ENCODE assay signal across 8 cellular contexts in the genomic region with DNA sequence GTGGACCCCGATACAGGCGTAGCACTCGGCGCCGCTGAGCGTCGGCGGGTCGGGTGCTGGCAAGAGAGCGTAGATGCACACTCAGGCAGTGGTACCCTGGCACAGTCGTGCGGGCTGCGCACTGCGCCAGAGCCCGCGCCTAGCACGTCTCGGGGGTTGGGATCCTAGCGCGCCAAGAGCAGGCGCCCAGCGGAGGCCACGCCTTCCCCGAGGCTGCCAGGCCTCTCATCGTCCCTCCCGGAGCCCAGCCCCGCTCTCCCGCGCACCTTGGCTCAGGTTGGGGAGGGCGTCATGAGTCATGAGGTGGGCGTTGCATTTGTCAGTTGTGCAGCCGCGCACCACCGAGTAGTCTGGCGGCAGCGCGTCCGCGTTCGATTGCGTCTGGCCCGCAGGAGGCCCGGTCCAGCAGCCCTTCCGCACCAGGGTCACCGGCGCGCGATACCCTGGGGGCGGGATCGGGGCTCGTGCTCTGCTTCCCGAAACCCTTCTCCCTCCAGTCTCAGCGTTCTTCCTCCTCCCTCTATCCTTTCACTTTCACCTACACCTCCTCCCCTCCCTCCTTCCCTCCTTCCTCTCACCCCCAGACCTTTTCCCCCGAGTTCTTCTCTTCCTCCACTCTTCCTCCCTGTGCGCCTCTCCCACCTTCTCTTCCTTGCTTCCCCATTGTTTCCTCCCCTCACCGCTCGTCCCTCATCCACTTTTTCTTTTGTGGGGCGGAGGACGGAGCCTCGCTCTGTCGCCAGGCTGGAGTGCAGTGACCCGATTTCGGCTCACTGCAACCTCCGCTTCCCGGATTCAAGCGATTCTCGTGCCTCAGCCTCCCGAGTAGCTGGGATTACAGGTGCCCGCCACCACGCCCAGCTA. TPM values are rescaled to one million over a fixed set of nuclear protein-coding genes. Genes with fewer than 3 reads are reported as not detected.
DNase-seq lines count a peak whose midpoint lies in the region; TF ChIP-seq lines count a peak whose summit lies in the region.

No MANE protein-coding gene starts in this region.

- DNase-seq in DMS53 (lab: John Stamatoyannopoulos, UW) (peak; percentile 89), NCI-H2171 treated with DMSO at 0.1 percent for 48 hours (lab: John Stamatoyannopoulos, UW) (peak; percentile 78), activated T-cell treated with anti-CD3 and anti-CD28 coated beads for 4 hours (peak; percentile 73), esophagus muscularis mucosa (ENCODE audit: extremely low spot score) (no peak), thyroid gland (peak; percentile 52 to 58), GM10266 (ENCODE audit: extremely low spot score) (no peak), cerebellar nuclear complex (lab: John Stamatoyannopoulos, UW) (no peak)

- intact Hi-C loops in esophagus muscularis mucosa (cut with DNase I) = no loop called here
- intact Hi-C loops in thyroid gland (cut with DNase I) = no loop called here

- no peak overlapping the region for H3K4me2 ChIP-seq in neural cell (ENCODE audit: low read length)

- no peaks in the 10 kb centered on the region for H3F3A ChIP-seq in neural cell (ENCODE audit: insufficient read depth, low read length, poor library complexity, severe bottlenecking)

- no peak overlapping the region for H2AFZ ChIP-seq in neural cell (ENCODE audit: low read depth, low read length)

- no peak for TF ChIP-seq EP300 in esophagus muscularis mucosa (IDR thresholded peaks at IDR 0.05)
- TF ChIP-seq EP300 in neural cell (conservative IDR thresholded peaks at IDR 0.05; ENCODE audit: poor library complexity, severe bottlenecking) = no peak

- H3K27me3 ChIP-seq in esophagus muscularis mucosa = peaks cover 0 to 74% (median 9%) of the 10 kb centered on the region in 4 donors
- H3K27me3 ChIP-seq in neural cell (ENCODE audit: insufficient read depth, low read depth, low read length) = peaks cover 30% of the 10 kb centered on the region
- H3K27me3 ChIP-seq in thyroid gland = no peaks in the 10 kb centered on the region

- WGBS in esophagus muscularis mucosa = 26% methylated on average over 20 of the region's 70 CpGs
- WGBS in thyroid gland, 2 donors = 23% methylated on average over 36 to 41 of the region's 70 CpGs

- TF ChIP-seq CTCF in esophagus muscularis mucosa (IDR thresholded peaks at IDR 0.05) (no peak), neural cell (IDR thresholded peaks at IDR 0.05; ENCODE audit: poor library complexity, severe bottlenecking) (no peak), thyroid gland (IDR thresholded peaks at IDR 0.05) (no peak), GM10266 (IDR thresholded peaks at IDR 0.05; ENCODE audit: control insufficient read depth, insufficient read depth, low read depth, missing control alignments) (no peak)

- H3K4me1 ChIP-seq in esophagus muscularis mucosa (peaks cover 6 to 20% (median 14%) of the 10 kb centered on the region in 4 donors), thyroid gland (peaks cover 3 to 6% of the 10 kb centered on the region in 2 donors)

- H3K9ac ChIP-seq in neural cell (ENCODE audit: low read length) = no peak overlapping the region

- H3K4me3 ChIP-seq in esophagus muscularis mucosa = peak overlapping the region; percentile 45 to 63 (median 50)
- H3K4me3 ChIP-seq in neural cell (ENCODE audit: low read length) = peak overlapping the region; percentile 59
- H3K4me3 ChIP-seq in thyroid gland (replicated peaks in 1 of 3) = peak overlapping the region in 1 of 3 donors; percentile 23

- TF ChIP-seq POLR2A in esophagus muscularis mucosa (IDR thresholded peaks at IDR 0.05; ENCODE audit: low read depth) (no peak), thyroid gland (IDR thresholded peaks at IDR 0.05) (no peak)

- no peaks in the 10 kb centered on the region for H3K9me2 ChIP-seq in neural cell (ENCODE audit: insufficient read depth, low read length)

- H3K9me3 ChIP-seq in esophagus muscularis mucosa = no peaks in the 10 kb centered on the region
- no peaks in the 10 kb centered on the region for H3K9me3 ChIP-seq in neural cell (ENCODE audit: low read length)
- no peaks in the 10 kb centered on the region for H3K9me3 ChIP-seq in thyroid gland

- no peak for TF ChIP-seq RAD21 in neural cell (conservative IDR thresholded peaks at IDR 0.05)

- H3K27ac ChIP-seq in esophagus muscularis mucosa (replicated peaks in 1 of 4) (peak overlapping the region in 1 of 4 donors; percentile 30), neural cell (ENCODE audit: low read length) (no peak overlapping the region), thyroid gland (no peak overlapping the region)

- H3K36me3 ChIP-seq in esophagus muscularis mucosa (peaks cover 0 to 4% (median 0%) of the 10 kb centered on the region in 4 donors), neural cell (ENCODE audit: insufficient read depth, low read length) (no peaks in the 10 kb centered on the region), thyroid gland (no peaks in the 10 kb centered on the region)

- H3K79me2 ChIP-seq in neural cell (replicated peaks; ENCODE audit: insufficient read depth, low read length) = no peaks in the 10 kb centered on the region

- H4K20me1 ChIP-seq in neural cell (ENCODE audit: insufficient read depth) = no peaks in the 10 kb centered on the region

TF ChIP-seq in neural cell, 6 proteins besides CTCF, POLR2A, EP300 and RAD21:
- no peak for TF ChIP-seq MXI1 (conservative IDR thresholded peaks at IDR 0.05; ENCODE audit: poor library complexity, severe bottlenecking)
- TF ChIP-seq EZH2 (IDR thresholded peaks at IDR 0.05; ENCODE audit: borderline replicate concordance, insufficient read depth, low read length, poor library complexity, severe bottlenecking) = no peak
- no peak for TF ChIP-seq POLR2AphosphoS5 (IDR thresholded peaks at IDR 0.05)
- no peak for TF ChIP-seq SMC3 (conservative IDR thresholded peaks at IDR 0.05; ENCODE audit: poor library complexity)
- no peak for TF ChIP-seq TAF1 (IDR thresholded peaks at IDR 0.05; ENCODE audit: low read depth)
- TF ChIP-seq, protein P1, sequence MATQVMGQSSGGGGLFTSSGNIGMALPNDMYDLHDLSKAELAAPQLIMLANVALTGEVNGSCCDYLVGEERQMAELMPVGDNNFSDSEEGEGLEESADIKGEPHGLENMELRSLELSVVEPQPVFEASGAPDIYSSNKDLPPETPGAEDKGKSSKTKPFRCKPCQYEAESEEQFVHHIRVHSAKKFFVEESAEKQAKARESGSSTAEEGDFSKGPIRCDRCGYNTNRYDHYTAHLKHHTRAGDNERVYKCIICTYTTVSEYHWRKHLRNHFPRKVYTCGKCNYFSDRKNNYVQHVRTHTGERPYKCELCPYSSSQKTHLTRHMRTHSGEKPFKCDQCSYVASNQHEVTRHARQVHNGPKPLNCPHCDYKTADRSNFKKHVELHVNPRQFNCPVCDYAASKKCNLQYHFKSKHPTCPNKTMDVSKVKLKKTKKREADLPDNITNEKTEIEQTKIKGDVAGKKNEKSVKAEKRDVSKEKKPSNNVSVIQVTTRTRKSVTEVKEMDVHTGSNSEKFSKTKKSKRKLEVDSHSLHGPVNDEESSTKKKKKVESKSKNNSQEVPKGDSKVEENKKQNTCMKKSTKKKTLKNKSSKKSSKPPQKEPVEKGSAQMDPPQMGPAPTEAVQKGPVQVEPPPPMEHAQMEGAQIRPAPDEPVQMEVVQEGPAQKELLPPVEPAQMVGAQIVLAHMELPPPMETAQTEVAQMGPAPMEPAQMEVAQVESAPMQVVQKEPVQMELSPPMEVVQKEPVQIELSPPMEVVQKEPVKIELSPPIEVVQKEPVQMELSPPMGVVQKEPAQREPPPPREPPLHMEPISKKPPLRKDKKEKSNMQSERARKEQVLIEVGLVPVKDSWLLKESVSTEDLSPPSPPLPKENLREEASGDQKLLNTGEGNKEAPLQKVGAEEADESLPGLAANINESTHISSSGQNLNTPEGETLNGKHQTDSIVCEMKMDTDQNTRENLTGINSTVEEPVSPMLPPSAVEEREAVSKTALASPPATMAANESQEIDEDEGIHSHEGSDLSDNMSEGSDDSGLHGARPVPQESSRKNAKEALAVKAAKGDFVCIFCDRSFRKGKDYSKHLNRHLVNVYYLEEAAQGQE (IDR thresholded peaks at IDR 0.05; ENCODE audit: borderline replicate concordance) = no peak

RNA-seq across cellular contexts. Expression of a gene that starts 3.5 kb away (rescaled TPM):
- total RNA-seq in esophagus muscularis mucosa (10 to 100 TPM in 1 of 4 donors, 1 to 10 TPM in 3; 2.8 to 12.0 (median 8.2) TPM), thyroid gland (1 to 10 TPM; 1.6 to 7.6 (median 2.5) TPM)
- polyA plus RNA-seq in neural cell = not detected in 2 replicates
- not detected in 2 replicates for polyA minus RNA-seq in neural cell

RNA-seq across cellular contexts. Expression of a gene that starts 18.0 kb away (rescaled TPM):
- 1 to 10 TPM; 1.7 to 6.7 (median 1.9) TPM for total RNA-seq in esophagus muscularis mucosa
- polyA plus RNA-seq in neural cell = not detected in 2 replicates
- polyA minus RNA-seq in neural cell = not detected in 2 replicates
- total RNA-seq in thyroid gland = 1 to 10 TPM in 2 of 4 donors, under 1 TPM in 2; 0.29 to 1.7 (median 1.0) TPM

RNA-seq across cellular contexts. Expression of a gene that starts 28.3 kb away (rescaled TPM):
- total RNA-seq in esophagus muscularis mucosa (10 to 100 TPM in 1 of 4 donors, 1 to 10 TPM in 3; 6.4 to 11.5 (median 7.5) TPM), thyroid gland (10 to 100 TPM in 3 of 4 donors, 1 to 10 TPM in 1; 9.9 to 29.1 (median 18.9) TPM)
- polyA plus RNA-seq in neural cell = 14.9 and 19.4 TPM in 2 replicates
- polyA minus RNA-seq in neural cell = 36.5 and 45.0 TPM in 2 replicates

RNA-seq across cellular contexts. Expression of a gene that starts 44.0 kb away (rescaled TPM):
- 10 to 100 TPM in 3 of 4 donors, 1 to 10 TPM in 1; 7.5 to 25.6 (median 22.3) TPM for total RNA-seq in esophagus muscularis mucosa
- 33.0 and 57.5 TPM in 2 replicates for polyA plus RNA-seq in neural cell
- 19.0 and 19.4 TPM in 2 replicates for polyA minus RNA-seq in neural cell
- total RNA-seq in thyroid gland = 10 to 100 TPM; 15.5 to 34.4 (median 18.8) TPM

Comparison
In these comparisons a context has a peak if more than half of its experiments do, and no peak if none do; other contexts are left out.
1. DNase-seq: peak in DMS53 (single experiment), NCI-H2171 treated with DMSO at 0.1 percent for 48 hours (single experiment), activated T-cell treated with anti-CD3 and anti-CD28 coated beads for 4 hours (single experiment) and thyroid gland (2 of 2); none in esophagus muscularis mucosa (single experiment), GM10266 (single experiment) and cerebellar nuclear complex (0 of 2).